Comparison of ENCODE assay signal across 28 cellular contexts in genomic region chr9:20689833-20690232, GRCh38.
"Had no signal": no experiment of that assay in that cellular context is flagged by ENCODE, and none has a peak within 500 bp of the region (broad histone marks: within the 10 kb centered on the region; RNA-seq: fewer than 3 reads in every experiment).

No MANE protein-coding gene starts in this region.

- H3K27ac ChIP-seq: adrenal gland, body of pancreas, coronary artery, dorsolateral prefrontal cortex had no signal

- FAIRE-seq: frontal cortex had no signal

- ATAC-seq: activated CD4-positive, alpha-beta T cell treated with anti-CD3 and anti-CD28 coated beads for 36 hours; activated CD8-positive, alpha-beta memory T cell treated with anti-CD3 and anti-CD28 coated beads, Interleukin-2, amount 10 ng/mL, durations not matched to agents 7 days and 5 days; activated CD8-positive, alpha-beta T cell treated with anti-CD3 and anti-CD28 coated beads, Interleukin-2, amount 10 ng/mL, durations not matched to agents 7 days and 5 days; activated naive CD8-positive, alpha-beta T cell treated with anti-CD3 and anti-CD28 coated beads, Interleukin-2, amount 50 U/mL, for 24 hours; body of pancreas; esophagus mucosa; T-cell had no signal

- H3K9me3 ChIP-seq: adrenal gland, body of pancreas had no signal

- H3K27me3 ChIP-seq: adrenal gland, body of pancreas, dorsolateral prefrontal cortex had no signal

- DNase-seq: activated CD4-positive, alpha-beta memory T cell treated with anti-CD3 and anti-CD28 coated beads for 36 hours; activated CD4-positive, alpha-beta T cell treated with anti-CD3 and anti-CD28 coated beads for 36 hours; activated CD4-positive, alpha-beta T cell treated with anti-CD3 and anti-CD28 coated beads, Interleukin-2, amount 10 ng/mL, durations not matched to agents 24 days and 14 days; activated CD4-positive, CD25-positive, alpha-beta regulatory T cell; activated CD4-positive, CD25-positive, alpha-beta regulatory T cell treated with anti-CD3 and anti-CD28 coated beads, Interleukin-2, amount 50 U/mL, for 72 hours; activated CD8-positive, alpha-beta memory T cell treated with anti-CD3 and anti-CD28 coated beads, Interleukin-2, amount 10 ng/mL, durations not matched to agents 7 days and 5 days; activated CD8-positive, alpha-beta memory T cell treated with anti-CD3 and anti-CD28 coated beads, Interleukin-2, amount 50 U/mL, for 4 hours; activated CD8-positive, alpha-beta T cell treated with anti-CD3 and anti-CD28 coated beads, Interleukin-2, amount 10 ng/mL, durations not matched to agents 7 days and 5 days; activated effector memory CD4-positive, alpha-beta T cell treated with anti-CD3 and anti-CD28 coated beads, Interleukin-2, amount 50 U/mL, for 16 hours; activated naive CD4-positive, alpha-beta T cell treated with anti-CD3 and anti-CD28 coated beads for 36 hours; activated naive CD8-positive, alpha-beta T cell treated with anti-CD3 and anti-CD28 coated beads for 36 hours; activated naive CD8-positive, alpha-beta T cell treated with anti-CD3 and anti-CD28 coated beads, Interleukin-2, amount 50 U/mL, for 24 hours; activated T-cell treated with anti-CD3 and anti-CD28 coated beads, Interleukin-2, amount 50 U/mL, for 1 hour; activated T-cell treated with anti-CD3 and anti-CD28 coated beads, Interleukin-2, amount 50 U/mL, for 48 hours; adrenal gland; amygdala; aorta; body of pancreas; dorsolateral prefrontal cortex; effector memory CD4-positive, alpha-beta T cell; endodermal cell; foreskin fibroblast; head of caudate nucleus; T-cell; T1000 had no signal

- H3K36me3 ChIP-seq: adrenal gland had no signal

- H3K4me3 ChIP-seq: adrenal gland, body of pancreas, coronary artery, dorsolateral prefrontal cortex had no signal
